ENCODE assay signal across 19 cellular contexts in the genomic region with DNA sequence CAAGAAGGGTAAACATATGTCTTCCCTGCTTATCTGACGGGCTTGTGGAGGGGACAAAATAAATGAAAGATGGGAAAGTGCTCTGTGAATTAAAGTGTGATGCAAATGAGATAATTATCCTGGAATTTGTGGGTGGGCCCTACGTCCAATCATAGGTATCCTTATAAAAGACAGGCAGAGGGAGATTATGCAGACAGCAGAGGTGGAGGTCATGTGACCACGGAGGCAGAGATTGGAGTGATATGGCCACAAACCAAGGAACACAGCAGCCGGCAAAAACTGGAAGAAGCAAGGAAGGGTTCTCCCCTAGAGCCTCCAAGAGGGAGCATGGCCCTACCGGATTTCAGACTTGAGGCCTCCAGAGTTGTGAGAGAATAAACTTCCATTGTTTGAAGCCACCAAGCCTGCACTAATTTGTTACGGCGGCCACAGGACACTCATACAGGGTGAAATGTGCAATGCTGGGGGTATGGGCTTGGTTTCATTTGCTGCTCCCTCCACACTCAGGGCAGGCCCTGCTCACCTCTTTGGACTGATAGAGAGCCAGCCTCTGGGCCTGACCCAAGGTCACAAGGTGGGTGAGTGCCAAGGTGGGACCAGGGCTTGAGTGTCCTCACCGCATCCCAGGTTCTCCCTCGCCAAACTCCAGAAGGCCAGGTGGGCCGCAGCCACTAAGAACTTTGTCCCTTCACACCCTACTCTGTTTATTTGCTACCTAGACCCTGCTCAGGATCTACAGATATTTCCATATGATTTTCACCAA.
DNase-seq lines count a peak whose midpoint lies in the region; ATAC-seq, FAIRE-seq and TF ChIP-seq lines count a peak whose summit lies in the region.
"Had no signal": no experiment of that assay in that cellular context is flagged by ENCODE, and none has a peak within 500 bp of the region (broad histone marks: within the 10 kb centered on the region; RNA-seq: fewer than 3 reads in every experiment).

No MANE protein-coding gene starts in this region.

- H3K4me1 Mint-ChIP-seq in astrocyte (ENCODE audit: low read depth, unreplicated experiment) (peaks cover 4% of the 10 kb centered on the region), glutamatergic neuron (ENCODE audit: low read depth, unreplicated experiment) (peaks cover 15% of the 10 kb centered on the region)
- H3K4me1 Mint-ChIP-seq in activated T-helper 2 cell treated with anti-CD3 and anti-CD28 coated beads, Interferon-gamma antibody, Interleukin-2, Interleukin-4, amounts not matched to agents 10 μg/mL and 5 μg/mL and 100 μg/mL, durations not matched to agents 14 hours and 24 hours and 36 hours (ENCODE audit: low read depth), result no peaks in the 10 kb centered on the region

- no peak overlapping the region for H3K9ac ChIP-seq in astrocyte (ENCODE audit: low read length)
- H3K9ac ChIP-seq: BLaER1 had no signal

- TF ChIP-seq EP300 in sigmoid colon (IDR thresholded peaks at IDR 0.05), result no peak

- peaks cover 59% of the 10 kb centered on the region for H3K27me3 Mint-ChIP-seq in astrocyte (ENCODE audit: low read depth, unreplicated experiment)
- H3K27me3 Mint-ChIP-seq in glutamatergic neuron (ENCODE audit: unreplicated experiment), result peaks cover 5% of the 10 kb centered on the region
- peaks cover 14% of the 10 kb centered on the region for H3K27me3 Mint-ChIP-seq in activated T-helper 2 cell treated with anti-CD3 and anti-CD28 coated beads, Interferon-gamma antibody, Interleukin-2, Interleukin-4, amounts not matched to agents 10 μg/mL and 5 μg/mL and 100 μg/mL, durations not matched to agents 14 hours and 24 hours and 36 hours (ENCODE audit: low read depth)

- TF ChIP-seq POLR2A in sigmoid colon (IDR thresholded peaks at IDR 0.05) (no peak), vagina (IDR thresholded peaks at IDR 0.05) (no peak)

- H3K9me3 ChIP-seq in astrocyte (ENCODE audit: insufficient read depth, low read depth, low read length) (no peaks in the 10 kb centered on the region), sigmoid colon (no peaks in the 10 kb centered on the region), vagina (no peaks in the 10 kb centered on the region)
- H3K9me3 ChIP-seq: BLaER1, Caco-2 had no signal

- H3K79me2 ChIP-seq in astrocyte (ENCODE audit: insufficient read depth, low read length), result no peaks in the 10 kb centered on the region

- intact Hi-C loops in Right ventricle myocardium superior (cut with DNase I), result no loop called here
- intact Hi-C loops in left ventricle myocardium superior (cut with micrococcal nuclease), result no loop called here
- intact Hi-C loops in sigmoid colon (cut with DNase I), result no loop called here
- intact Hi-C loops in activated T-helper 2 cell treated with anti-CD3 and anti-CD28 coated beads, Interferon-gamma antibody, Interleukin-2, Interleukin-4, amounts not matched to agents 10 μg/mL and 5 μg/mL and 100 μg/mL, durations not matched to agents 14 hours and 24 hours and 36 hours (cut with micrococcal nuclease), result no loop called here
- intact Hi-C loops in vagina (cut with DNase I), result no loop called here

- H3K9me3 Mint-ChIP-seq in astrocyte (ENCODE audit: unreplicated experiment), result peaks cover 3% of the 10 kb centered on the region
- H3K9me3 Mint-ChIP-seq in glutamatergic neuron (ENCODE audit: unreplicated experiment), result peaks cover 5% of the 10 kb centered on the region
- no peaks in the 10 kb centered on the region for H3K9me3 Mint-ChIP-seq in activated T-helper 2 cell treated with anti-CD3 and anti-CD28 coated beads, Interferon-gamma antibody, Interleukin-2, Interleukin-4, amounts not matched to agents 10 μg/mL and 5 μg/mL and 100 μg/mL, durations not matched to agents 14 hours and 24 hours and 36 hours
- H3K9me3 Mint-ChIP-seq: CD8-positive, alpha-beta memory T cell; HFFc6 had no signal

- H3K4me2 ChIP-seq in astrocyte (ENCODE audit: low read length), result no peak overlapping the region
- H3K4me2 ChIP-seq: BLaER1 had no signal

- peak; percentile 22 for DNase-seq in Right ventricle myocardium superior
- DNase-seq in left ventricle myocardium superior, result no peak
- DNase-seq in astrocyte (ENCODE audit: low read depth), result peak; percentile 18
- DNase-seq in glutamatergic neuron, result peak; percentile 8
- peak; percentile 50 for DNase-seq in sigmoid colon
- DNase-seq in activated T-helper 2 cell treated with anti-CD3 and anti-CD28 coated beads, Interferon-gamma antibody, Interleukin-2, Interleukin-4, amounts not matched to agents 10 μg/mL and 5 μg/mL and 100 μg/mL, durations not matched to agents 14 hours and 24 hours and 36 hours (ENCODE audit: low spot score), result no peak
- no peak for DNase-seq in activated CD4-positive, alpha-beta T cell treated with anti-CD3 and anti-CD28 coated beads, Interleukin-2, amount 50 U/mL, for 48 hours
- DNase-seq in vagina (ENCODE audit: extremely low spot score in 2 of 2), result no peak
- DNase-seq: 8988T; AML-193; Caco-2; CD8-positive, alpha-beta memory T cell; DND-41; GDM1; GOT3; HCEC 1CT; HFFc6 had no signal

- 81 to 90% methylated on average over 10 of the region's 10 CpGs for WGBS in sigmoid colon, 2 donors

- ATAC-seq in Right ventricle myocardium superior (ENCODE audit: poor library complexity), result no peak
- no peak for ATAC-seq in left ventricle myocardium superior

- TF ChIP-seq CTCF in astrocyte (IDR thresholded peaks at IDR 0.05; ENCODE audit: insufficient read depth, low read depth, low read length) (no peak), glutamatergic neuron (IDR thresholded peaks at IDR 0.05; ENCODE audit: partially characterized antibody, unreplicated experiment) (no peak), sigmoid colon (IDR thresholded peaks at IDR 0.05) (no peak), vagina (IDR thresholded peaks at IDR 0.05) (no peak)

- H3K4me3 ChIP-seq in astrocyte (ENCODE audit: insufficient read depth, low read depth, low read length), result no peak overlapping the region
- no peak overlapping the region for H3K4me3 ChIP-seq in sigmoid colon
- no peak overlapping the region for H3K4me3 ChIP-seq in vagina
- H3K4me3 ChIP-seq: BLaER1 had no signal

- H3K27ac ChIP-seq in astrocyte (ENCODE audit: low read depth, low read length) (no peak overlapping the region), sigmoid colon (no peak overlapping the region), vagina (no peak overlapping the region)
- H3K27ac ChIP-seq: BLaER1 had no signal

- H3K4me1 ChIP-seq in astrocyte (ENCODE audit: insufficient read depth, low read length) (peaks cover 19% of the 10 kb centered on the region), sigmoid colon (peaks cover 0 to 16% (median 14%) of the 10 kb centered on the region in 4 donors), vagina (peaks cover 23% of the 10 kb centered on the region)
- H3K4me1 ChIP-seq: BLaER1, Caco-2 had no signal

- H2AFZ ChIP-seq in astrocyte (ENCODE audit: low read depth, low read length), result no peak overlapping the region

- FAIRE-seq in astrocyte (lab: Jason Lieb, UNC), result no peak
- FAIRE-seq: GM12892 had no signal

- H3K27ac Mint-ChIP-seq in astrocyte (ENCODE audit: unreplicated experiment) (no peak overlapping the region), glutamatergic neuron (ENCODE audit: unreplicated experiment) (no peak overlapping the region)
- H3K27ac Mint-ChIP-seq in activated T-helper 2 cell treated with anti-CD3 and anti-CD28 coated beads, Interferon-gamma antibody, Interleukin-2, Interleukin-4, amounts not matched to agents 10 μg/mL and 5 μg/mL and 100 μg/mL, durations not matched to agents 14 hours and 24 hours and 36 hours, result no peak overlapping the region
- H3K27ac Mint-ChIP-seq: HFFc6 had no signal

- H4K20me1 ChIP-seq in astrocyte (ENCODE audit: insufficient read depth, low read length), result no peaks in the 10 kb centered on the region
- H4K20me1 ChIP-seq: BLaER1 had no signal

- no peaks in the 10 kb centered on the region for H3K36me3 Mint-ChIP-seq in astrocyte (ENCODE audit: low read depth, unreplicated experiment)
- no peaks in the 10 kb centered on the region for H3K36me3 Mint-ChIP-seq in glutamatergic neuron (ENCODE audit: unreplicated experiment)
- no peaks in the 10 kb centered on the region for H3K36me3 Mint-ChIP-seq in activated T-helper 2 cell treated with anti-CD3 and anti-CD28 coated beads, Interferon-gamma antibody, Interleukin-2, Interleukin-4, amounts not matched to agents 10 μg/mL and 5 μg/mL and 100 μg/mL, durations not matched to agents 14 hours and 24 hours and 36 hours (ENCODE audit: low read depth)
- H3K36me3 Mint-ChIP-seq: CD8-positive, alpha-beta memory T cell had no signal

- H3K4me3 Mint-ChIP-seq in astrocyte (ENCODE audit: unreplicated experiment) (no peak overlapping the region), glutamatergic neuron (ENCODE audit: unreplicated experiment) (no peak overlapping the region)
- H3K4me3 Mint-ChIP-seq in activated T-helper 2 cell treated with anti-CD3 and anti-CD28 coated beads, Interferon-gamma antibody, Interleukin-2, Interleukin-4, amounts not matched to agents 10 μg/mL and 5 μg/mL and 100 μg/mL, durations not matched to agents 14 hours and 24 hours and 36 hours (ENCODE audit: low read depth), result no peak overlapping the region
- H3K4me3 Mint-ChIP-seq: CD8-positive, alpha-beta memory T cell; HFFc6 had no signal

- H3K27me3 ChIP-seq in astrocyte (ENCODE audit: insufficient read depth, low read length), result peaks cover 13% of the 10 kb centered on the region
- no peaks in the 10 kb centered on the region for H3K27me3 ChIP-seq in sigmoid colon
- H3K27me3 ChIP-seq in vagina, result no peaks in the 10 kb centered on the region
- H3K27me3 ChIP-seq: BLaER1 had no signal

- H3K36me3 ChIP-seq in astrocyte (ENCODE audit: insufficient read depth, low read length) (no peaks in the 10 kb centered on the region), sigmoid colon (no peaks in the 10 kb centered on the region), vagina (no peaks in the 10 kb centered on the region)
- H3K36me3 ChIP-seq: BLaER1 had no signal

Comparison
In these comparisons a context has a peak if more than half of its experiments do, and no peak if none do; other contexts are left out.
1. DNase-seq: peak in Right ventricle myocardium superior (single experiment), astrocyte (single experiment), glutamatergic neuron (single experiment) and sigmoid colon (single experiment); none in left ventricle myocardium superior (single experiment), activated T-helper 2 cell treated with anti-CD3 and anti-CD28 coated beads, Interferon-gamma antibody, Interleukin-2, Interleukin-4, amounts not matched to agents 10 μg/mL and 5 μg/mL and 100 μg/mL, durations not matched to agents 14 hours and 24 hours and 36 hours (single experiment), activated CD4-positive, alpha-beta T cell treated with anti-CD3 and anti-CD28 coated beads, Interleukin-2, amount 50 U/mL, for 48 hours (0 of 2) and vagina (0 of 2).